8 cellular contexts compared by ENCODE assay signal in the genomic region with DNA sequence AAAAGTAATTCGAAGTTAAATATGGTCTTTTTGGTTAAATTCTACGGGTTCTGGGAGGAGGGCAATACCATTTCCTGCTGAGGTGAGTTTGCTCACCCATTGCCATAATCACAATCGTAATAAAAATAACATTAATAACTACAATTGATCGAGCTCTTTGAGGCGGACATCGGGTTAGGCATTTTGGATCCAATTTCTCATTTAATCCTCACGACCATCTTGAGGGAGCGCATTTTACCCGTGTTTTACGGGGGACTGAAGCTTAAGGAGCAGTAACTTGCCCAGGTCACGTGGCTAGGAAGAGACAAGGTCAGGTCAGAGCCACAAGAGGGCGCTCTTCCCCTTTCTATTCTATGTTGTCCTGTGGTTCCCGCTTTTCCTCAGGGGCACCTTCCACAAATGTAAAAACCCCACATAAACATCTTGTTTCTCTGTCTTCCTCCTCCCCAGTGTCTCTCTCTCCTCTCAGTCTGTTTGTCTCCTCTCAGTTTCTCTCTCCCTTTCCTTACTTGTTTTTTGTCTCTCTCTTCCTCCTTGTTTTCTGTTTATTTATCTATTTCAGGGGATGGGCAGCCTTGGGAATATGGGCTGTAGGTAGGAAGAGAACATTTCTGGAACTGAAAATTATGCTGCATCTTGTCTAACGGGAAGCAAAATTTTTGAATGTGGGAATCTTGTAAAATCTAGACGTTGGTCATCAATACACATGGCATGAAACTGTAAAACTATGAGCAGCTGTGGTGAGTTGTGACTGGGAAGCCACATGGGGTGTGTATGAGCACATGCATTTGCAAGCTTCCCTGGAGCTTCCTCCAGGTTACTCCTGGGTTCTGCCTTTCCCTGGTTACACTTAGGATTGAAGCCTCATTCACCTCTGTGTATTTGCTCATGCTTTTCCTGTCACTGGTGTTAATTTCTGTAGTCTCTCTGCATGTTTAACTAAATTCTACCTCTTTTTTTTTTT.
DNase-seq lines count a peak whose midpoint lies in the region; ATAC-seq and TF ChIP-seq lines count a peak whose summit lies in the region.

No MANE protein-coding gene starts in this region.

- peak; percentile 89 to 99 (median 97) for TF ChIP-seq CTCF in dorsolateral prefrontal cortex (IDR thresholded peaks at IDR 0.05 in 54 of 56, conservative IDR thresholded peaks at IDR 0.05 in 2 of 56; ENCODE audit: low read depth in 1 of 56, partially characterized antibody in 56 of 56)
- peak in 1 of 3 donors; percentile 79 for TF ChIP-seq CTCF in lower leg skin (IDR thresholded peaks at IDR 0.05)

- ATAC-seq in HG03457 (IDR thresholded peaks at IDR 0.05; ENCODE audit: unreplicated experiment) = peak; percentile 70

- CTCF ChIA-PET in activated CD4-positive, alpha-beta T cell treated with anti-CD3 and anti-CD28 coated beads, Interleukin-2, amount 10 ng/mL, durations not matched to agents 7 days and 5 days (lab: Charles Lee) = interaction anchor here (0.7 to 1.5 kb wide), 6 partner anchors 12 to 141 kb away, joined by 3 to 4 read pairs (median 4); no protein-coding TSS in a partner anchor

- H3K9ac ChIP-seq in BLaER1 = peak overlapping the region; percentile 63; the same call in 1 of the 2 replicates

- H3K4me3 Mint-ChIP-seq in activated CD4-positive, alpha-beta T cell treated with anti-CD3 and anti-CD28 coated beads, Interleukin-2, amount 10 ng/mL, durations not matched to agents 7 days and 5 days = peak overlapping the region; percentile 75

- H3K4me2 ChIP-seq in BLaER1 = peak overlapping the region; percentile 72

- 1 to 3% methylated on average over 15 of the region's 15 CpGs for WGBS in lower leg skin, 2 donors

- H3K4me3 ChIP-seq in BLaER1 = peak overlapping the region; percentile 65
- H3K4me3 ChIP-seq in dorsolateral prefrontal cortex = peak overlapping the region; percentile 24 to 73 (median 60)
- H3K4me3 ChIP-seq in lower leg skin (ENCODE audit: low read depth, poor library complexity, severe bottlenecking) = peak overlapping the region; percentile 9

- H3K9me3 ChIP-seq in BLaER1 = no peaks in the 10 kb centered on the region

- peak overlapping the region; percentile 43 for H3K27ac Mint-ChIP-seq in activated CD4-positive, alpha-beta T cell treated with anti-CD3 and anti-CD28 coated beads, Interleukin-2, amount 10 ng/mL, durations not matched to agents 7 days and 5 days

- peaks cover 5% of the 10 kb centered on the region; the same call in 1 of the 2 replicates for H3K4me1 ChIP-seq in BLaER1

- DNase-seq in GM19240 (ENCODE audit: insufficient read length, low spot score) (peak; percentile 11), NCI-H510A (lab: John Stamatoyannopoulos, UW) (peak; percentile 29), dorsolateral prefrontal cortex (peak; percentile 56 to 79 (median 72)), lower leg skin (ENCODE audit: low spot score in 2 of 2) (peak; percentile 77 to 94)
- DNase-seq in activated CD4-positive, alpha-beta T cell treated with anti-CD3 and anti-CD28 coated beads, Interleukin-2, amount 10 ng/mL, durations not matched to agents 7 days and 5 days = peak; percentile 71
- DNase-seq in stimulated activated CD4-positive, alpha-beta T cell treated with anti-CD3 and anti-CD28 coated beads, Interleukin-4, amount 100 ng/mL, for 24 hours = peak; percentile 77

- no peaks in the 10 kb centered on the region for H3K36me3 ChIP-seq in BLaER1

- no peaks in the 10 kb centered on the region for H4K20me1 ChIP-seq in BLaER1

- peaks cover 15% of the 10 kb centered on the region for H3K4me1 Mint-ChIP-seq in activated CD4-positive, alpha-beta T cell treated with anti-CD3 and anti-CD28 coated beads, Interleukin-2, amount 10 ng/mL, durations not matched to agents 7 days and 5 days

- POLR2A ChIA-PET in activated CD4-positive, alpha-beta T cell treated with anti-CD3 and anti-CD28 coated beads, Interleukin-2, amount 10 ng/mL, durations not matched to agents 7 days and 5 days (lab: Charles Lee) = no interaction called here

- H3K27me3 Mint-ChIP-seq in activated CD4-positive, alpha-beta T cell treated with anti-CD3 and anti-CD28 coated beads, Interleukin-2, amount 10 ng/mL, durations not matched to agents 7 days and 5 days = peaks cover 20% of the 10 kb centered on the region

- H3K27me3 ChIP-seq in BLaER1 = peaks cover 13% of the 10 kb centered on the region
- H3K27me3 ChIP-seq in dorsolateral prefrontal cortex = peaks cover 0 to 6% (median 0%) of the 10 kb centered on the region in 45 donors

- H3K27ac ChIP-seq in BLaER1 (no peak overlapping the region), dorsolateral prefrontal cortex (peak overlapping the region in 3 of 59 donors; percentile 3 to 44 (median 22))

- no peak for TF ChIP-seq POLR2A in lower leg skin (IDR thresholded peaks at IDR 0.05)

- no peaks in the 10 kb centered on the region for H3K9me3 Mint-ChIP-seq in activated CD4-positive, alpha-beta T cell treated with anti-CD3 and anti-CD28 coated beads, Interleukin-2, amount 10 ng/mL, durations not matched to agents 7 days and 5 days

- intact Hi-C loops in dorsolateral prefrontal cortex (cut with DNase I) (loop anchor here (5.0 to 10.0 kb wide), 2 partner anchors 87 to 89 kb away; no protein-coding TSS in a partner anchor), lower leg skin (cut with DNase I; ENCODE audit: low total_unique reads) (no loop called here)

- H3K36me3 Mint-ChIP-seq in activated CD4-positive, alpha-beta T cell treated with anti-CD3 and anti-CD28 coated beads, Interleukin-2, amount 10 ng/mL, durations not matched to agents 7 days and 5 days (ENCODE audit: low read depth) = no peaks in the 10 kb centered on the region

Comparison
In these comparisons a context has a peak if more than half of its experiments do, and no peak if none do; other contexts are left out.
1. H3K4me3 ChIP-seq: peak in every context shown above with its lines; median percentile 65 in BLaER1; 60 in dorsolateral prefrontal cortex; 9 in lower leg skin.
2. DNase-seq: peak in every context shown above with its lines; median percentile 86 in lower leg skin; 77 in stimulated activated CD4-positive, alpha-beta T cell treated with anti-CD3 and anti-CD28 coated beads, Interleukin-4, amount 100 ng/mL, for 24 hours; 72 in dorsolateral prefrontal cortex; 71 in activated CD4-positive, alpha-beta T cell treated with anti-CD3 and anti-CD28 coated beads, Interleukin-2, amount 10 ng/mL, durations not matched to agents 7 days and 5 days; 29 in NCI-H510A; 11 in GM19240.